In the genomic region with DNA sequence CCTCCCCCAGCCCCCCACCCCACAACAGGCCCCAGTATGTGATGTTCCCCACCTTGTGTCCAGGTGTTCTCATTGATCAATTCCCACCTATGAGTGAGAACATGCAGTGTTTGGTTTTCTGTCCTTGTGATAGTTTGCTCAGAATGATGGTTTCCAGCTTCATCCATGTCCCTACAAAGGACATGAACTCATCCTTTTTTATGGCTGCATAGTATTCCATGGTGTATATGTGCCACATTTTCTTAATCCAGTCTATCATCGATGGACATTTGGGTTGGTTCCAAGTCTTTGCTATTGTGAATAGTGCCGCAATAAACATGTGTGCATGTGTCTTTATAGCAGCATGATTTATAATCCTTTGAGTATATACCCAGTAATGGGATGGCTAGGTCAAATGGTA, we compare ENCODE assay signal across 2 cellular contexts.
A peak's percentile ranks its signal among the peaks of the same experiment; 100 is the strongest.
DNase-seq lines count a peak whose midpoint lies in the region; ATAC-seq and TF ChIP-seq lines count a peak whose summit lies in the region.
"Not testable (repeated sequence)": the region's sequence is repeated elsewhere in the genome, so short reads cannot be mapped to it uniquely, and the experiment has no call there.

No MANE protein-coding gene starts in this region.

- H3K27ac Mint-ChIP-seq in central memory CD8-positive, alpha-beta T cell (ENCODE audit: low read depth), result peak overlapping the region; percentile 32

- H3K27me3 Mint-ChIP-seq in central memory CD8-positive, alpha-beta T cell, result not testable (repeated sequence)

- not testable (repeated sequence) for H3K4me3 ChIP-seq in HEK293 (ENCODE audit: low read depth, low read length)

- not testable (repeated sequence) for DNase-seq in central memory CD8-positive, alpha-beta T cell (ENCODE audit: low spot score in 2 of 2)

- peaks cover 14 to 17% of the 10 kb centered on the region in 2 experiments for H3K36me3 ChIP-seq in HEK293 (ENCODE audit: control insufficient read depth in 2 of 2, insufficient read depth in 1 of 2, low read length in 2 of 2)

- ATAC-seq in central memory CD8-positive, alpha-beta T cell (replicated peaks; ENCODE audit: extremely low read depth, poor library complexity, severe bottlenecking), result not testable (repeated sequence)

- not testable (repeated sequence) for H3K9me3 Mint-ChIP-seq in central memory CD8-positive, alpha-beta T cell

- TF ChIP-seq CTCF in HEK293 (tag by site-specific recombination; IDR thresholded peaks at IDR 0.05), result not testable (repeated sequence)

- CTCF ChIA-PET in HEK293 (lab: Yijun Ruan, JAX), result not testable (repeated sequence)

- H3K9me3 ChIP-seq in HEK293 (ENCODE audit: control insufficient read depth, insufficient read depth, low read depth, low read length), result not testable (repeated sequence)

- POLR2A ChIA-PET in HEK293 (lab: Yijun Ruan, JAX), result not testable (repeated sequence)

- peaks cover 32% of the 10 kb centered on the region for H3K36me3 Mint-ChIP-seq in central memory CD8-positive, alpha-beta T cell (ENCODE audit: insufficient read depth)

- H3K4me1 ChIP-seq in HEK293 (ENCODE audit: control insufficient read depth, insufficient read depth, low read length), result not testable (repeated sequence)

- not testable (repeated sequence) for H3K4me1 Mint-ChIP-seq in central memory CD8-positive, alpha-beta T cell

- H3K27ac ChIP-seq in HEK293 (ENCODE audit: extremely low read depth, low read depth, low read length), result not testable (repeated sequence)

- not testable (repeated sequence) for H3K4me3 Mint-ChIP-seq in central memory CD8-positive, alpha-beta T cell

TF ChIP-seq in HEK293, 187 proteins besides CTCF, POLR2A, EP300 and RAD21:
- TF ChIP-seq, protein P1, sequence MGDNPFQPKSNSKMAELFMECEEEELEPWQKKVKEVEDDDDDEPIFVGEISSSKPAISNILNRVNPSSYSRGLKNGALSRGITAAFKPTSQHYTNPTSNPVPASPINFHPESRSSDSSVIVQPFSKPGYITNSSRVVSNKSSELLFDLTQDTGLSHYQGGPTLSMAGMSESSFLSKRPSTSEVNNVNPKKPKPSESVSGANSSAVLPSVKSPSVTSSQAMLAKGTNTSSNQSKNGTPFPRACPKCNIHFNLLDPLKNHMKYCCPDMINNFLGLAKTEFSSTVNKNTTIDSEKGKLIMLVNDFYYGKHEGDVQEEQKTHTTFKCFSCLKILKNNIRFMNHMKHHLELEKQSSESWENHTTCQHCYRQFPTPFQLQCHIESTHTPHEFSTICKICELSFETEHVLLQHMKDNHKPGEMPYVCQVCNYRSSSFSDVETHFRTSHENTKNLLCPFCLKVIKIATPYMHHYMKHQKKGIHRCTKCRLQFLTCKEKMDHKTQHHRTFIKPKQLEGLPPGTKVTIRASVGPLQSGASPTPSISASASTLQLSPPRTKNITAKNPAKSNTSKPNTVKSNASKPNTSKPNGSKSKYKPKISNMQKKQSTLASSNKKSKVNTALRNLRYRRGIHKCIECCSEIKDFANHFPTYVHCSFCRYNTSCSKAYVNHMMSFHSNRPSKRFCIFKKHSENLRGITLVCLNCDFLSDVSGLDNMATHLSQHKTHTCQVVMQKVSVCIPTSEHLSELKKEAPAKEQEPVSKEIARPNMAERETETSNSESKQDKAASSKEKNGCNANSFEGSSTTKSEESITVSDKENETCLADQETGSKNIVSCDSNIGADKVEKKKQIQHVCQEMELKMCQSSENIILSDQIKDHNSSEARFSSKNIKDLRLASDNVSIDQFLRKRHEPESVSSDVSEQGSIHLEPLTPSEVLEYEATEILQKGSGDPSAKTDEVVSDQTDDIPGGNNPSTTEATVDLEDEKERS (tag by site-specific recombination; IDR thresholded peaks at IDR 0.05), result peak; percentile 90
- TF ChIP-seq ZNF146 (tag by site-specific recombination; IDR thresholded peaks at IDR 0.05), result peak; percentile 95
TF ChIP-seq in HEK293: peak in this region for 2; not testable (repeated sequence) for 185.
